11 cellular contexts compared by ENCODE assay signal in genomic region chrX:97026406-97026805, GRCh38.
DNase-seq lines count a peak whose midpoint lies in the region; ATAC-seq and TF ChIP-seq lines count a peak whose summit lies in the region.
"Had no signal": no experiment of that assay in that cellular context is flagged by ENCODE, and none has a peak within 500 bp of the region (broad histone marks: within the 10 kb centered on the region; RNA-seq: fewer than 3 reads in every experiment).

No MANE protein-coding gene starts in this region.

- H3K36me3 Mint-ChIP-seq in nephron progenitor cell (ENCODE audit: low read depth) = no peaks in the 10 kb centered on the region
- H3K36me3 Mint-ChIP-seq: activated naive CD4-positive, alpha-beta T cell treated with anti-CD3 and anti-CD28 coated beads, Interleukin-2, amount 10 ng/mL, durations not matched to agents 7 days and 5 days had no signal

- DNase-seq in HCEC 1CT (peak; percentile 7), NCI-H1930 (lab: John Stamatoyannopoulos, UW) (peak; percentile 9 to 11), astrocyte of the hippocampus (ENCODE audit: low read depth, low spot score) (peak; percentile 7), nephron progenitor cell (no peak)
- DNase-seq in effector memory CD4-positive, alpha-beta T cell = no peak
- no peak for DNase-seq in activated CD4-positive, alpha-beta T cell treated with anti-CD3 and anti-CD28 coated beads, Interleukin-2, amount 50 U/mL, for 48 hours
- DNase-seq: activated B cell treated with CpG ODN at 0.5 μM for 24 hours; activated naive CD4-positive, alpha-beta T cell treated with anti-CD3 and anti-CD28 coated beads, Interleukin-2, amount 10 ng/mL, durations not matched to agents 7 days and 5 days; DMS79 treated with DMSO at 0.1 percent for 48 hours had no signal

- no peak for ATAC-seq in HG02588 (IDR thresholded peaks at IDR 0.05; ENCODE audit: unreplicated experiment)
- no peak for ATAC-seq in HG02763 (IDR thresholded peaks at IDR 0.05; ENCODE audit: unreplicated experiment)

- no peaks in the 10 kb centered on the region for H3K9me3 ChIP-seq in effector memory CD4-positive, alpha-beta T cell (ENCODE audit: control insufficient read depth, low read length)

- no peak overlapping the region for H3K27ac Mint-ChIP-seq in nephron progenitor cell
- H3K27ac Mint-ChIP-seq: activated B cell treated with CpG ODN at 0.5 μM for 24 hours; activated naive CD4-positive, alpha-beta T cell treated with anti-CD3 and anti-CD28 coated beads, Interleukin-2, amount 10 ng/mL, durations not matched to agents 7 days and 5 days had no signal

- H3K27ac ChIP-seq in effector memory CD4-positive, alpha-beta T cell (ENCODE audit: insufficient read depth, low read length, poor library complexity, severe bottlenecking) = no peak overlapping the region

- no peaks in the 10 kb centered on the region for H3K27me3 Mint-ChIP-seq in nephron progenitor cell (ENCODE audit: low read depth, poor library complexity)
- H3K27me3 Mint-ChIP-seq: activated B cell treated with CpG ODN at 0.5 μM for 24 hours; activated naive CD4-positive, alpha-beta T cell treated with anti-CD3 and anti-CD28 coated beads, Interleukin-2, amount 10 ng/mL, durations not matched to agents 7 days and 5 days had no signal

- peaks cover 5% of the 10 kb centered on the region for H3K4me1 Mint-ChIP-seq in nephron progenitor cell
- H3K4me1 Mint-ChIP-seq: activated B cell treated with CpG ODN at 0.5 μM for 24 hours; activated naive CD4-positive, alpha-beta T cell treated with anti-CD3 and anti-CD28 coated beads, Interleukin-2, amount 10 ng/mL, durations not matched to agents 7 days and 5 days had no signal

- no peaks in the 10 kb centered on the region for H3K4me1 ChIP-seq in effector memory CD4-positive, alpha-beta T cell (ENCODE audit: control insufficient read depth, insufficient read depth, low read length, poor library complexity, severe bottlenecking)

- no peaks in the 10 kb centered on the region for H3K36me3 ChIP-seq in effector memory CD4-positive, alpha-beta T cell (ENCODE audit: control insufficient read depth, insufficient read depth, low read length)

- no peak overlapping the region for H3K4me3 ChIP-seq in effector memory CD4-positive, alpha-beta T cell (ENCODE audit: insufficient read depth, low read depth, low read length, poor library complexity, severe bottlenecking)

- peak; percentile 13 for TF ChIP-seq CTCF in nephron progenitor cell (IDR thresholded peaks at IDR 0.05)

- H3K4me3 Mint-ChIP-seq in nephron progenitor cell = no peak overlapping the region
- H3K4me3 Mint-ChIP-seq: activated B cell treated with CpG ODN at 0.5 μM for 24 hours; activated naive CD4-positive, alpha-beta T cell treated with anti-CD3 and anti-CD28 coated beads, Interleukin-2, amount 10 ng/mL, durations not matched to agents 7 days and 5 days had no signal

- H3K27me3 ChIP-seq in effector memory CD4-positive, alpha-beta T cell (replicated peaks; ENCODE audit: control insufficient read depth, insufficient read depth, low read length, poor library complexity, severe bottlenecking) = no peaks in the 10 kb centered on the region

- no peaks in the 10 kb centered on the region for H3K9me3 Mint-ChIP-seq in nephron progenitor cell
- H3K9me3 Mint-ChIP-seq: activated B cell treated with CpG ODN at 0.5 μM for 24 hours; activated naive CD4-positive, alpha-beta T cell treated with anti-CD3 and anti-CD28 coated beads, Interleukin-2, amount 10 ng/mL, durations not matched to agents 7 days and 5 days had no signal

Comparison
In these comparisons a context has a peak if more than half of its experiments do, and no peak if none do; other contexts are left out.
1. DNase-seq: peak in HCEC 1CT (single experiment), NCI-H1930 (2 of 2) and astrocyte of the hippocampus (single experiment); none in nephron progenitor cell (single experiment), effector memory CD4-positive, alpha-beta T cell (0 of 3) and activated CD4-positive, alpha-beta T cell treated with anti-CD3 and anti-CD28 coated beads, Interleukin-2, amount 50 U/mL, for 48 hours (0 of 2).